In the genomic region with DNA sequence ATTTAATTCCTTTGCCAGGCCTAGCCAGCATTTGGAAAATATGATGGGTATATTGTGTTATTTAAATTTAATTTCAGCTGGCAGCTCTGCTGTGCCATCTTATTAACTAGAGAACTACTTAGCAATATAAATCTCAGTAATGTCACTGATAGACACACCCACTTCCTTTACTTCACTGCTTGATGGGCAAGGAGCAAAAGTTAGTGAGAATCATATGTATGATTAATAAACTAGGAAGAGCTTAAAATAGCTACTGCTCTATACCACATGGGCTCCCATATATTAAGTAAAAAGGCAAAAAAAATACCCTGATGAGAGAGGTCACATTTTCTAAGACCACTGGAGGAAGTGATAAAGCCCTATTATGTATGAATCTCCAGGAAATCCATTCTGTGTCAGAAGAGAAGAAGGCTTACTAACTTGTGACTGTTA, we compare ENCODE assay signal across 27 cellular contexts.
DNase-seq lines count a peak whose midpoint lies in the region; ATAC-seq and TF ChIP-seq lines count a peak whose summit lies in the region.
"Had no signal": no experiment of that assay in that cellular context is flagged by ENCODE, and none has a peak within 500 bp of the region (broad histone marks: within the 10 kb centered on the region; RNA-seq: fewer than 3 reads in every experiment).

No MANE protein-coding gene starts in this region.

- H3K9me3 ChIP-seq in SK-N-MC (ENCODE audit: low read depth, low read length) (no peaks in the 10 kb centered on the region), osteoblast (ENCODE audit: low read depth, low read length) (no peaks in the 10 kb centered on the region)
- H3K9me3 ChIP-seq: prostate gland had no signal

- H2AFZ ChIP-seq in osteoblast (ENCODE audit: low read length): peak overlapping the region; percentile 64

- H4K20me1 ChIP-seq in osteoblast (ENCODE audit: insufficient read depth, low read length): no peaks in the 10 kb centered on the region

- peak; percentile 12 for DNase-seq in GM03348 (ENCODE audit: low spot score)
- DNase-seq in SK-N-MC (ENCODE audit: low read depth, low spot score): peak; percentile 24
- peak; percentile 2 for DNase-seq in fibroblast of peridontal ligament (ENCODE audit: extremely low read depth)
- peak; percentile 41 for DNase-seq in osteoblast (ENCODE audit: insufficient read length, low spot score, missing footprints)
- DNase-seq in T-helper 9 cell: no peak
- no peak for DNase-seq in NCI-H1092 treated with DMSO at 0.1 percent for 48 hours (lab: John Stamatoyannopoulos, UW)
- DNase-seq: activated CD4-positive, alpha-beta T cell treated with anti-CD3 and anti-CD28 coated beads, Interleukin-2, amount 50 U/mL, for 48 hours; activated CD8-positive, alpha-beta memory T cell treated with anti-CD3 and anti-CD28 coated beads, Interleukin-2, amount 50 U/mL, for 4 hours; aorta; DMS79; foreskin fibroblast; H7; hippocampal formation; immature natural killer cell; left ventricle myocardium inferior; NCI-H2081; NCI-H345; NCI-H82; nephron progenitor cell; stimulated activated CD4-positive, alpha-beta T cell treated with anti-CD3 and anti-CD28 coated beads, Interleukin-1b, Interleukin-23, amount 100 ng/mL, for 48 hours had no signal

- peak overlapping the region; percentile 86 for H3K27ac ChIP-seq in SK-N-MC
- H3K27ac ChIP-seq in osteoblast (ENCODE audit: low read depth, low read length): no peak overlapping the region
- H3K27ac ChIP-seq: epithelial cell of prostate, left ventricle myocardium inferior, prostate gland had no signal

- ATAC-seq in HG02973 (IDR thresholded peaks at IDR 0.05; ENCODE audit: unreplicated experiment): no peak
- no peak for ATAC-seq in GM19035 (IDR thresholded peaks at IDR 0.05; ENCODE audit: unreplicated experiment)
- ATAC-seq: activated naive CD4-positive, alpha-beta T cell treated with anti-CD3 and anti-CD28 coated beads, Interleukin-2, amount 50 U/mL, for 72 hours; activated T-helper 17 cell treated with anti-CD3 and anti-CD28 coated beads, Interleukin-2, amount 50 U/mL, for 72 hours; GM12878 had no signal

- H3K79me2 ChIP-seq in osteoblast (ENCODE audit: insufficient read depth, low read length): no peaks in the 10 kb centered on the region

- H3K4me2 ChIP-seq in osteoblast (ENCODE audit: insufficient read depth, low read length): no peak overlapping the region

- H3K4me3 ChIP-seq in SK-N-MC (peak overlapping the region; percentile 42), osteoblast (ENCODE audit: insufficient read depth, low read length) (no peak overlapping the region)
- H3K4me3 ChIP-seq: GM12878, left ventricle myocardium inferior, prostate gland had no signal

- H3K4me1 ChIP-seq in osteoblast (ENCODE audit: insufficient read depth, low read length): no peaks in the 10 kb centered on the region
- H3K4me1 ChIP-seq: left ventricle myocardium inferior, prostate gland had no signal

- TF ChIP-seq CTCF in osteoblast (IDR thresholded peaks at IDR 0.05; ENCODE audit: extremely low read depth, low read depth, low read length): no peak

- H3K36me3 ChIP-seq in SK-N-MC (ENCODE audit: insufficient read depth, low read length) (no peaks in the 10 kb centered on the region), osteoblast (ENCODE audit: insufficient read depth, low read length) (no peaks in the 10 kb centered on the region)
- H3K36me3 ChIP-seq: left ventricle myocardium inferior, prostate gland had no signal

- H3K27me3 ChIP-seq in osteoblast (ENCODE audit: insufficient read depth, low read length): no peaks in the 10 kb centered on the region

- peak overlapping the region; percentile 15 for H3K9ac ChIP-seq in SK-N-MC (ENCODE audit: insufficient read length)

Comparison
In these comparisons a context has a peak if more than half of its experiments do, and no peak if none do; other contexts are left out.
1. DNase-seq: peak in GM03348 (single experiment), SK-N-MC (single experiment), fibroblast of peridontal ligament (single experiment) and osteoblast (single experiment); none in T-helper 9 cell (single experiment) and NCI-H1092 treated with DMSO at 0.1 percent for 48 hours (single experiment).